21 cellular contexts compared by ENCODE assay signal in genomic region chr20:9689041-9689440, GRCh38.
DNase-seq lines count a peak whose midpoint lies in the region; ATAC-seq and TF ChIP-seq lines count a peak whose summit lies in the region.
"Had no signal": no experiment of that assay in that cellular context is flagged by ENCODE, and none has a peak within 500 bp of the region (broad histone marks: within the 10 kb centered on the region; RNA-seq: fewer than 3 reads in every experiment).

No MANE protein-coding gene starts in this region.

- peaks cover 9% of the 10 kb centered on the region for H3K4me1 ChIP-seq in endodermal cell (ENCODE audit: control insufficient read depth, insufficient read depth, low read length)
- H3K4me1 ChIP-seq: BE2C had no signal

- H3K27me3 Mint-ChIP-seq in endodermal cell (ENCODE audit: insufficient read depth) (peaks cover 7% of the 10 kb centered on the region), progenitor cell of endocrine pancreas (no peaks in the 10 kb centered on the region)

- ATAC-seq in GM18520 (IDR thresholded peaks at IDR 0.05; ENCODE audit: unreplicated experiment): no peak
- ATAC-seq: GM12878 had no signal

- peaks cover 45% of the 10 kb centered on the region for H3K4me1 Mint-ChIP-seq in endodermal cell
- H3K4me1 Mint-ChIP-seq in progenitor cell of endocrine pancreas (ENCODE audit: low read depth): peaks cover 45% of the 10 kb centered on the region
- H3K4me1 Mint-ChIP-seq: CD4-positive, CD25-positive, alpha-beta regulatory T cell had no signal

- 64 to 68% methylated on average over 3 to 5 of the region's 5 CpGs for WGBS in endodermal cell (ENCODE audit: insufficient coverage in 1 of 2, insufficient read length in 1 of 2), 2 experiments

- H3K9ac ChIP-seq in endodermal cell (ENCODE audit: extremely low read depth, low read length, poor library complexity, severe bottlenecking): no peak overlapping the region

- no peaks in the 10 kb centered on the region for H3K36me3 Mint-ChIP-seq in endodermal cell (ENCODE audit: low read depth)
- H3K36me3 Mint-ChIP-seq in progenitor cell of endocrine pancreas (ENCODE audit: insufficient read depth): no peaks in the 10 kb centered on the region
- H3K36me3 Mint-ChIP-seq: CD4-positive, CD25-positive, alpha-beta regulatory T cell had no signal

- no peaks in the 10 kb centered on the region for H3K27me3 ChIP-seq in endodermal cell (ENCODE audit: control insufficient read depth, insufficient read depth, low read length, poor library complexity, severe bottlenecking)

- H3K36me3 ChIP-seq in endodermal cell (ENCODE audit: control insufficient read depth, insufficient read depth, low read length): no peaks in the 10 kb centered on the region
- H3K36me3 ChIP-seq: BE2C had no signal

- H3K9me3 ChIP-seq in endodermal cell (ENCODE audit: control insufficient read depth, low read length): no peaks in the 10 kb centered on the region
- H3K9me3 ChIP-seq: BE2C had no signal

- H3K9me3 Mint-ChIP-seq in endodermal cell: no peaks in the 10 kb centered on the region
- no peaks in the 10 kb centered on the region for H3K9me3 Mint-ChIP-seq in progenitor cell of endocrine pancreas (ENCODE audit: low read depth)

- DNase-seq in G401 (ENCODE audit: low spot score) (peak; percentile 53), NCI-H748 (lab: John Stamatoyannopoulos, UW; ENCODE audit: unreplicated experiment) (peak; percentile 88), endodermal cell (peak; percentile 57), progenitor cell of endocrine pancreas (ENCODE audit: low spot score, unreplicated experiment) (no peak), T1000 (lab: John Stamatoyannopoulos, UW) (no peak), NCI-H345 (lab: John Stamatoyannopoulos, UW) (no peak)
- DNase-seq: BE2C; CD4-positive, CD25-positive, alpha-beta regulatory T cell; DMS 273 treated with DMSO at 0.1 percent for 48 hours; DMS79 treated with DMSO at 0.1 percent for 48 hours; H7; KG1; NCI-H1105 treated with DMSO at 0.1 percent for 48 hours; NCI-H187 treated with DMSO at 0.1 percent for 48 hours; NCI-H524 treated with DMSO at 0.1 percent for 48 hours; SHP77 treated with DMSO at 0.1 percent for 48 hours; SW 1271 had no signal

- H3K27ac Mint-ChIP-seq in endodermal cell (no peak overlapping the region), progenitor cell of endocrine pancreas (peak overlapping the region; percentile 17)

- no peak overlapping the region for H3K27ac ChIP-seq in endodermal cell (ENCODE audit: low read depth, low read length)
- H3K27ac ChIP-seq: RWPE1, SK-N-MC had no signal

- TF ChIP-seq CTCF in endodermal cell (conservative IDR thresholded peaks at IDR 0.05) (no peak), progenitor cell of endocrine pancreas (IDR thresholded peaks at IDR 0.05; ENCODE audit: unreplicated experiment) (no peak)

- in situ Hi-C loops in G401 (cut with HindIII; ENCODE audit: low sequenced_read_pairs): no loop called here

- H3K4me3 Mint-ChIP-seq in endodermal cell: no peak overlapping the region
- H3K4me3 Mint-ChIP-seq in progenitor cell of endocrine pancreas (ENCODE audit: low read depth): no peak overlapping the region
- H3K4me3 Mint-ChIP-seq: CD4-positive, CD25-positive, alpha-beta regulatory T cell had no signal

- no peak overlapping the region for H3K4me3 ChIP-seq in endodermal cell (ENCODE audit: low read length)
- H3K4me3 ChIP-seq: GM12878, SK-N-MC had no signal

Comparison
In these comparisons a context has a peak if more than half of its experiments do, and no peak if none do; other contexts are left out.
1. DNase-seq: peak in G401 (single experiment), NCI-H748 (single experiment) and endodermal cell (single experiment); none in progenitor cell of endocrine pancreas (single experiment), T1000 (single experiment) and NCI-H345 (single experiment).